In the genomic region with DNA sequence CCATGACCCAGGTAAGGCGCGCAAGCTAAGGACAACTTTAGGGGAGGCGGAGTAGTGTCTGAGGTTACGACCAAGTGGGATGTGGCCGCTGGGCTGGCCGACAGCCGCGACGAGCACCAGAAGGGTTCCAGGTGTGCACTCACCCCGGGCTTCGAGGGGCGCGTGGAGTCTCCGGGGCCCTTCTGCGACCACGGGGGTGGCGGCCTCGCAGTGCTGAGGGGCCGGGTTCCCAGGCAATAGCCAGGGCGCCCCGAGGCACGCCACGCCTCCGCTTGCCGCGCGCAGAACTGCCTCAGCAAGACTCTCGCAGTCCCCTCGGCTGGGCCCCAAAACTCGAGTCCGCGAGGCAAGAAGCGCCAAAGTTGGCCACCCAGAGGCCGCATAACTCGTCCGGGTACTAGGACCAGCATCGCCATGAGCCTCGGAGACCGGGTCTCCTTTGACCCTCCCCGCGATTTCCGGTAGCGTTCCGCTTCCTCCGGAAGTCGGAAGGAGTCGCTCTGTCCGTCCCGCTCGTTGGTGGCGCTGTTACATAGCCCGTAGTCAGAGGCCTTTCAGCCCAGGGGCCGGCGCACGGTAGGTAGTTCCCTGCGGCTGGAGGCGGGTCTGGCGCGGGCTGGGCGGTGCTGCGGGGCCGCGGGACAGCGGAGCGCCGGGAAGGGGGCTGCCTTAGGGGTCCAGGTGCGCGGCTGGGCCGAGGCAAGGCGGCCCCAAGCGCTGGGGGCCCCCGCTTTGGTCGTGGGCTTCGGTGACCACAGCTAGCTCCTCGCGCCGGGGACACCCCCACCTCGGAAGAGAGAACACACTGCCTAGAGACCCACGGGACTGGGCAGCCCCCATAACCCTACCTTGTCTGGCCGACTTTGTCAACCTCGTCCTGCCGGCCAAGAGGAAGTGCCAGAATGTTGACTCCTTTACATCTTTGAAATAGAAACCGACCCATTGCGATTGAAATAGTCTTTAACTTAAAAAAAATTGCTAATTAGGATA, we compare ENCODE assay signal across 1 cellular context.
A peak's percentile ranks its signal among the peaks of the same experiment; 100 is the strongest.
TF ChIP-seq lines count a peak whose summit lies in the region.

Gene ADPRM, plus strand, starts transcription at position 503 of the 990 bp plus-strand sequence. CDS start 7,333 bp downstream, outside the sequence.
Gene SCO1, minus strand, starts transcription at position 442 of the 990 bp plus-strand sequence. Its CDS starts 26 bp downstream, at position 416.

TF ChIP-seq in GM12878, 131 proteins besides CTCF, POLR2A, EP300 and RAD21 (continued from another document and continues in another):
- TF ChIP-seq IKZF2 (IDR thresholded peaks at IDR 0.05): no peak
- TF ChIP-seq TBL1XR1 (IDR thresholded peaks at IDR 0.05; ENCODE audit: low read depth, low read length): no peak
- TF ChIP-seq ZNF207 (IDR thresholded peaks at IDR 0.05; ENCODE audit: borderline replicate concordance): no peak
- TF ChIP-seq BHLHE40 (IDR thresholded peaks at IDR 0.05; ENCODE audit: borderline replicate concordance in 1 of 2, low read depth in 2 of 2, low read length in 1 of 2): peak; percentile 25 to 53; a peak in 1 of 4 replicates
- peak; percentile 28; the same call in 1 of the 2 replicates for TF ChIP-seq NFIC (IDR thresholded peaks at IDR 0.05; ENCODE audit: low read depth, low read length)
- TF ChIP-seq ZNF622 (IDR thresholded peaks at IDR 0.05): peak; percentile 51; the same call in 1 of the 2 replicates
- 0 out of 2 replicates have a peak, but pooled peaks have one; percentile 22 for TF ChIP-seq RFX5 (IDR thresholded peaks at IDR 0.05; ENCODE audit: low read depth, low read length)
- TF ChIP-seq KLF5 (IDR thresholded peaks at IDR 0.05; ENCODE audit: partially characterized antibody): peak; percentile 43
- TF ChIP-seq SMAD5 (IDR thresholded peaks at IDR 0.05; ENCODE audit: low read depth): peak; percentile 85; the same call in 1 of the 2 replicates
- 0 out of 2 replicates have a peak, but pooled peaks have one; percentile 12 for TF ChIP-seq IRF3 (IDR thresholded peaks at IDR 0.05)
- TF ChIP-seq PBX3 (IDR thresholded peaks at IDR 0.05; ENCODE audit: insufficient replicate concordance, low read depth, low read length): no peak
- TF ChIP-seq KDM1A (IDR thresholded peaks at IDR 0.05; ENCODE audit: borderline replicate concordance): no peak
- TF ChIP-seq SIN3A (IDR thresholded peaks at IDR 0.05; ENCODE audit: low read depth, low read length): no peak
- TF ChIP-seq TAF1 (IDR thresholded peaks at IDR 0.05; ENCODE audit: borderline replicate concordance, low read depth, low read length): peak; percentile 94
- TF ChIP-seq ASH2L (IDR thresholded peaks at IDR 0.05; ENCODE audit: borderline replicate concordance, low read depth): no peak
- TF ChIP-seq, protein P1, sequence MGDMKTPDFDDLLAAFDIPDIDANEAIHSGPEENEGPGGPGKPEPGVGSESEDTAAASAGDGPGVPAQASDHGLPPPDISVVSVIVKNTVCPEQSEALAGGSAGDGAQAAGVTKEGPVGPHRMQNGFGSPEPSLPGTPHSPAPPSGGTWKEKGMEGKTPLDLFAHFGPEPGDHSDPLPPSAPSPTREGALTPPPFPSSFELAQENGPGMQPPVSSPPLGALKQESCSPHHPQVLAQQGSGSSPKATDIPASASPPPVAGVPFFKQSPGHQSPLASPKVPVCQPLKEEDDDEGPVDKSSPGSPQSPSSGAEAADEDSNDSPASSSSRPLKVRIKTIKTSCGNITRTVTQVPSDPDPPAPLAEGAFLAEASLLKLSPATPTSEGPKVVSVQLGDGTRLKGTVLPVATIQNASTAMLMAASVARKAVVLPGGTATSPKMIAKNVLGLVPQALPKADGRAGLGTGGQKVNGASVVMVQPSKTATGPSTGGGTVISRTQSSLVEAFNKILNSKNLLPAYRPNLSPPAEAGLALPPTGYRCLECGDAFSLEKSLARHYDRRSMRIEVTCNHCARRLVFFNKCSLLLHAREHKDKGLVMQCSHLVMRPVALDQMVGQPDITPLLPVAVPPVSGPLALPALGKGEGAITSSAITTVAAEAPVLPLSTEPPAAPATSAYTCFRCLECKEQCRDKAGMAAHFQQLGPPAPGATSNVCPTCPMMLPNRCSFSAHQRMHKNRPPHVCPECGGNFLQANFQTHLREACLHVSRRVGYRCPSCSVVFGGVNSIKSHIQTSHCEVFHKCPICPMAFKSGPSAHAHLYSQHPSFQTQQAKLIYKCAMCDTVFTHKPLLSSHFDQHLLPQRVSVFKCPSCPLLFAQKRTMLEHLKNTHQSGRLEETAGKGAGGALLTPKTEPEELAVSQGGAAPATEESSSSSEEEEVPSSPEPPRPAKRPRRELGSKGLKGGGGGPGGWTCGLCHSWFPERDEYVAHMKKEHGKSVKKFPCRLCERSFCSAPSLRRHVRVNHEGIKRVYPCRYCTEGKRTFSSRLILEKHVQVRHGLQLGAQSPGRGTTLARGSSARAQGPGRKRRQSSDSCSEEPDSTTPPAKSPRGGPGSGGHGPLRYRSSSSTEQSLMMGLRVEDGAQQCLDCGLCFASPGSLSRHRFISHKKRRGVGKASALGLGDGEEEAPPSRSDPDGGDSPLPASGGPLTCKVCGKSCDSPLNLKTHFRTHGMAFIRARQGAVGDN (IDR thresholded peaks at IDR 0.05): peak; percentile 50; the same call in 1 of the 2 replicates
- no peak for TF ChIP-seq ZNF384 (IDR thresholded peaks at IDR 0.05; ENCODE audit: borderline replicate concordance, low read depth, low read length)
- no peak for TF ChIP-seq NR2C2 (IDR thresholded peaks at IDR 0.05; ENCODE audit: borderline replicate concordance, control insufficient read depth, insufficient read length, low read depth)
- no peak for TF ChIP-seq MTA2 (IDR thresholded peaks at IDR 0.05; ENCODE audit: low read depth)
- TF ChIP-seq FOXM1 (IDR thresholded peaks at IDR 0.05; ENCODE audit: low read depth, low read length): no peak
- TF ChIP-seq SPI1 (IDR thresholded peaks at IDR 0.05; ENCODE audit: borderline replicate concordance, insufficient read depth, low read depth, low read length): peak; percentile 67; the same call in 1 of the 2 replicates
- no peak for TF ChIP-seq RAD51 (IDR thresholded peaks at IDR 0.05)
- no peak for TF ChIP-seq EED (IDR thresholded peaks at IDR 0.05; ENCODE audit: low read depth)
- TF ChIP-seq, protein P2, sequence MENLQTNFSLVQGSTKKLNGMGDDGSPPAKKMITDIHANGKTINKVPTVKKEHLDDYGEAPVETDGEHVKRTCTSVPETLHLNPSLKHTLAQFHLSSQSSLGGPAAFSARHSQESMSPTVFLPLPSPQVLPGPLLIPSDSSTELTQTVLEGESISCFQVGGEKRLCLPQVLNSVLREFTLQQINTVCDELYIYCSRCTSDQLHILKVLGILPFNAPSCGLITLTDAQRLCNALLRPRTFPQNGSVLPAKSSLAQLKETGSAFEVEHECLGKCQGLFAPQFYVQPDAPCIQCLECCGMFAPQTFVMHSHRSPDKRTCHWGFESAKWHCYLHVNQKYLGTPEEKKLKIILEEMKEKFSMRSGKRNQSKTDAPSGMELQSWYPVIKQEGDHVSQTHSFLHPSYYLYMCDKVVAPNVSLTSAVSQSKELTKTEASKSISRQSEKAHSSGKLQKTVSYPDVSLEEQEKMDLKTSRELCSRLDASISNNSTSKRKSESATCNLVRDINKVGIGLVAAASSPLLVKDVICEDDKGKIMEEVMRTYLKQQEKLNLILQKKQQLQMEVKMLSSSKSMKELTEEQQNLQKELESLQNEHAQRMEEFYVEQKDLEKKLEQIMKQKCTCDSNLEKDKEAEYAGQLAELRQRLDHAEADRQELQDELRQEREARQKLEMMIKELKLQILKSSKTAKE (IDR thresholded peaks at IDR 0.05; ENCODE audit: low read depth, poor library complexity, severe bottlenecking): peak; percentile 12
- TF ChIP-seq PKNOX1 (IDR thresholded peaks at IDR 0.05): peak; percentile 72
- TF ChIP-seq ZNF274 (IDR thresholded peaks at IDR 0.05; ENCODE audit: insufficient read depth, insufficient read length): no peak
- TF ChIP-seq SUZ12 (IDR thresholded peaks at IDR 0.05; ENCODE audit: unreplicated experiment): no peak
- peak in 1 of 2 experiments; percentile 84; a peak in 2 of 4 replicates for TF ChIP-seq ETV6 (conservative IDR thresholded peaks at IDR 0.05 in 1 of 2, IDR thresholded peaks at IDR 0.05 in 1 of 2; ENCODE audit: borderline replicate concordance in 1 of 2, low read depth in 1 of 2)
- TF ChIP-seq CREM (IDR thresholded peaks at IDR 0.05; ENCODE audit: low read depth): peak; percentile 65; the same call in 1 of the 2 replicates
- TF ChIP-seq SIX5 (IDR thresholded peaks at IDR 0.05; ENCODE audit: low read depth, low read length, severe bottlenecking): peak; percentile 38
- no peak for TF ChIP-seq MTA3 (IDR thresholded peaks at IDR 0.05; ENCODE audit: borderline replicate concordance, low read length)
- no peak for TF ChIP-seq CHD1 (IDR thresholded peaks at IDR 0.05; ENCODE audit: low read depth, low read length)
- TF ChIP-seq YY1 (IDR thresholded peaks at IDR 0.05; ENCODE audit: low read depth, low read length): peak; percentile 82
- TF ChIP-seq CBFB (IDR thresholded peaks at IDR 0.05; ENCODE audit: low read depth): peak; percentile 75
- TF ChIP-seq RUNX3 (IDR thresholded peaks at IDR 0.05; ENCODE audit: low read length): peak; percentile 47
- TF ChIP-seq, protein P3, sequence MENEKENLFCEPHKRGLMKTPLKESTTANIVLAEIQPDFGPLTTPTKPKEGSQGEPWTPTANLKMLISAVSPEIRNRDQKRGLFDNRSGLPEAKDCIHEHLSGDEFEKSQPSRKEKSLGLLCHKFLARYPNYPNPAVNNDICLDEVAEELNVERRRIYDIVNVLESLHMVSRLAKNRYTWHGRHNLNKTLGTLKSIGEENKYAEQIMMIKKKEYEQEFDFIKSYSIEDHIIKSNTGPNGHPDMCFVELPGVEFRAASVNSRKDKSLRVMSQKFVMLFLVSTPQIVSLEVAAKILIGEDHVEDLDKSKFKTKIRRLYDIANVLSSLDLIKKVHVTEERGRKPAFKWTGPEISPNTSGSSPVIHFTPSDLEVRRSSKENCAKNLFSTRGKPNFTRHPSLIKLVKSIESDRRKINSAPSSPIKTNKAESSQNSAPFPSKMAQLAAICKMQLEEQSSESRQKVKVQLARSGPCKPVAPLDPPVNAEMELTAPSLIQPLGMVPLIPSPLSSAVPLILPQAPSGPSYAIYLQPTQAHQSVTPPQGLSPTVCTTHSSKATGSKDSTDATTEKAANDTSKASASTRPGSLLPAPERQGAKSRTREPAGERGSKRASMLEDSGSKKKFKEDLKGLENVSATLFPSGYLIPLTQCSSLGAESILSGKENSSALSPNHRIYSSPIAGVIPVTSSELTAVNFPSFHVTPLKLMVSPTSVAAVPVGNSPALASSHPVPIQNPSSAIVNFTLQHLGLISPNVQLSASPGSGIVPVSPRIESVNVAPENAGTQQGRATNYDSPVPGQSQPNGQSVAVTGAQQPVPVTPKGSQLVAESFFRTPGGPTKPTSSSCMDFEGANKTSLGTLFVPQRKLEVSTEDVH (IDR thresholded peaks at IDR 0.05; ENCODE audit: low read depth, partially characterized antibody): peak; percentile 45
- TF ChIP-seq TCF3 (IDR thresholded peaks at IDR 0.05; ENCODE audit: borderline replicate concordance, insufficient read depth, low read depth, low read length): 0 out of 2 replicates have a peak, but pooled peaks have one; percentile 31
- TF ChIP-seq, protein P4, sequence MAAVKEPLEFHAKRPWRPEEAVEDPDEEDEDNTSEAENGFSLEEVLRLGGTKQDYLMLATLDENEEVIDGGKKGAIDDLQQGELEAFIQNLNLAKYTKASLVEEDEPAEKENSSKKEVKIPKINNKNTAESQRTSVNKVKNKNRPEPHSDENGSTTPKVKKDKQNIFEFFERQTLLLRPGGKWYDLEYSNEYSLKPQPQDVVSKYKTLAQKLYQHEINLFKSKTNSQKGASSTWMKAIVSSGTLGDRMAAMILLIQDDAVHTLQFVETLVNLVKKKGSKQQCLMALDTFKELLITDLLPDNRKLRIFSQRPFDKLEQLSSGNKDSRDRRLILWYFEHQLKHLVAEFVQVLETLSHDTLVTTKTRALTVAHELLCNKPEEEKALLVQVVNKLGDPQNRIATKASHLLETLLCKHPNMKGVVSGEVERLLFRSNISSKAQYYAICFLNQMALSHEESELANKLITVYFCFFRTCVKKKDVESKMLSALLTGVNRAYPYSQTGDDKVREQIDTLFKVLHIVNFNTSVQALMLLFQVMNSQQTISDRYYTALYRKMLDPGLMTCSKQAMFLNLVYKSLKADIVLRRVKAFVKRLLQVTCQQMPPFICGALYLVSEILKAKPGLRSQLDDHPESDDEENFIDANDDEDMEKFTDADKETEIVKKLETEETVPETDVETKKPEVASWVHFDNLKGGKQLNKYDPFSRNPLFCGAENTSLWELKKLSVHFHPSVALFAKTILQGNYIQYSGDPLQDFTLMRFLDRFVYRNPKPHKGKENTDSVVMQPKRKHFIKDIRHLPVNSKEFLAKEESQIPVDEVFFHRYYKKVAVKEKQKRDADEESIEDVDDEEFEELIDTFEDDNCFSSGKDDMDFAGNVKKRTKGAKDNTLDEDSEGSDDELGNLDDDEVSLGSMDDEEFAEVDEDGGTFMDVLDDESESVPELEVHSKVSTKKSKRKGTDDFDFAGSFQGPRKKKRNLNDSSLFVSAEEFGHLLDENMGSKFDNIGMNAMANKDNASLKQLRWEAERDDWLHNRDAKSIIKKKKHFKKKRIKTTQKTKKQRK (IDR thresholded peaks at IDR 0.05; ENCODE audit: low read depth, low read length): no peak
- no peak for TF ChIP-seq STAT3 (IDR thresholded peaks at IDR 0.05; ENCODE audit: low read depth, low read length)
- peak; percentile 47 for TF ChIP-seq MEF2B (IDR thresholded peaks at IDR 0.05; ENCODE audit: partially characterized antibody, poor library complexity, severe bottlenecking)
- TF ChIP-seq JUND (IDR thresholded peaks at IDR 0.05; ENCODE audit: low read depth, low read length): peak; percentile 13; the same call in 1 of the 2 replicates
